Comparison of ENCODE assay signal across 1 cellular context in genomic region chr6:117513778-117514371, GRCh38.
A peak's percentile ranks its signal among the peaks of the same experiment; 100 is the strongest.
TF ChIP-seq lines count a peak whose summit lies in the region.

No MANE protein-coding gene starts in this region.

TF ChIP-seq in A549, 52 proteins besides CTCF, POLR2A, EP300 and RAD21 (continued from another document):
- no peak for TF ChIP-seq PBX3 (IDR thresholded peaks at IDR 0.05)
- TF ChIP-seq USF2 (IDR thresholded peaks at IDR 0.05), result peak; percentile 37; the same call in 1 of the 2 replicates
- peak; percentile 46; the same call in 1 of the 2 replicates for TF ChIP-seq GATA3 (IDR thresholded peaks at IDR 0.05; ENCODE audit: borderline replicate concordance)
- no peak for TF ChIP-seq HMGXB4 (CRISPR knock-in tag; IDR thresholded peaks at IDR 0.05; ENCODE audit: borderline replicate concordance)
- peak; percentile 7 to 44; a peak in 2 of 4 replicates for TF ChIP-seq CEBPB (IDR thresholded peaks at IDR 0.05)
- TF ChIP-seq NFE2L2 (conservative IDR thresholded peaks at IDR 0.05; ENCODE audit: low read length), result no peak
- no peak for TF ChIP-seq MAFK (IDR thresholded peaks at IDR 0.05; ENCODE audit: partially characterized antibody)
